ENCODE assay signal across 8 cellular contexts in genomic region chr14:76784881-76785280, GRCh38. TPM values are rescaled to one million over a fixed set of nuclear protein-coding genes. Genes with fewer than 3 reads are reported as not detected.
A peak's percentile ranks its signal among the peaks of the same experiment; 100 is the strongest.
DNase-seq lines count a peak whose midpoint lies in the region; ATAC-seq, FAIRE-seq and TF ChIP-seq lines count a peak whose summit lies in the region.

No MANE protein-coding gene starts in this region.

- H3K27ac ChIP-seq in substantia nigra (ENCODE audit: low read depth, low read length, poor library complexity, severe bottlenecking), result peak overlapping the region; percentile 59

- in situ Hi-C loops in GM13977 (cut with MboI; ENCODE audit: low pct_unique_long_range_greater_than_20kb, low sequenced_read_pairs, unreplicated experiment), result no loop called here

- H3K36me3 Mint-ChIP-seq in activated CD8-positive, alpha-beta T cell treated with anti-CD3 and anti-CD28 coated beads for 36 hours (ENCODE audit: low read depth), result peaks cover 15% of the 10 kb centered on the region

- no peaks in the 10 kb centered on the region for H3K27me3 Mint-ChIP-seq in activated CD8-positive, alpha-beta T cell treated with anti-CD3 and anti-CD28 coated beads for 36 hours

- no peaks in the 10 kb centered on the region for H3K9me3 ChIP-seq in mucosa of descending colon

- intact Hi-C loops in activated CD8-positive, alpha-beta T cell treated with anti-CD3 and anti-CD28 coated beads for 36 hours (cut with micrococcal nuclease), result loop anchor here (10.0 kb wide), 1 partner anchor 70 kb away; no protein-coding TSS in a partner anchor
- intact Hi-C loops in mucosa of descending colon (cut with DNase I, micrococcal nuclease), result no loop called here

- peak; percentile 43 for FAIRE-seq in A204.1 (lab: Jason Lieb, UNC)

- no peaks in the 10 kb centered on the region for H3K9me3 Mint-ChIP-seq in activated CD8-positive, alpha-beta T cell treated with anti-CD3 and anti-CD28 coated beads for 36 hours

- CTCF ChIA-PET in activated CD8-positive, alpha-beta T cell treated with anti-CD3 and anti-CD28 coated beads for 36 hours (lab: Charles Lee), result interaction anchor here (0.6 to 11.3 kb wide), 22 partner anchors 9 to 1075 kb away, joined by 3 to 116 read pairs (median 4); partner anchors contain the start of genes ANGEL1 and VASH1

- peaks cover 4% of the 10 kb centered on the region for H3K36me3 ChIP-seq in mucosa of descending colon (ENCODE audit: low read depth)

- POLR2A ChIA-PET in activated CD8-positive, alpha-beta T cell treated with anti-CD3 and anti-CD28 coated beads for 36 hours (lab: Charles Lee), result interaction anchor here (1.3 kb wide), 1 partner anchor 8 kb away, joined by 5 read pairs; no protein-coding TSS in a partner anchor

- H3K4me3 Mint-ChIP-seq in activated CD8-positive, alpha-beta T cell treated with anti-CD3 and anti-CD28 coated beads for 36 hours, result no peak overlapping the region

- no peak overlapping the region for H3K4me3 ChIP-seq in mucosa of descending colon

- peak; percentile 81 for TF ChIP-seq CTCF in GM13977 (IDR thresholded peaks at IDR 0.05; ENCODE audit: extremely low read depth, insufficient read depth, missing control alignments)
- TF ChIP-seq CTCF in activated CD8-positive, alpha-beta T cell treated with anti-CD3 and anti-CD28 coated beads for 36 hours (IDR thresholded peaks at IDR 0.05), result peak; percentile 74
- peak; percentile 23 for TF ChIP-seq CTCF in mucosa of descending colon (IDR thresholded peaks at IDR 0.05)

- H3K27ac Mint-ChIP-seq in activated CD8-positive, alpha-beta T cell treated with anti-CD3 and anti-CD28 coated beads for 36 hours, result no peak overlapping the region

- peaks cover 24% of the 10 kb centered on the region for H3K4me1 Mint-ChIP-seq in activated CD8-positive, alpha-beta T cell treated with anti-CD3 and anti-CD28 coated beads for 36 hours (ENCODE audit: low read depth)

- DNase-seq in GM13977 (ENCODE audit: low spot score) (peak; percentile 80), NCI-H82 (lab: John Stamatoyannopoulos, UW) (peak; percentile 91), epidermal melanocyte (ENCODE audit: insufficient read length, low spot score) (peak; percentile 87), mucosa of descending colon (peak in 2 of 3 donors; percentile 62 to 72), substantia nigra (lab: John Stamatoyannopoulos, UW) (peak in 45 of 49 donors; percentile 42 to 90 (median 78))
- peak; percentile 75 for DNase-seq in activated CD8-positive, alpha-beta T cell treated with anti-CD3 and anti-CD28 coated beads for 36 hours

- ATAC-seq in HG03520 (IDR thresholded peaks at IDR 0.05; ENCODE audit: unreplicated experiment) (peak; percentile 78), mucosa of descending colon (peak; percentile 89)
- ATAC-seq in activated CD8-positive, alpha-beta T cell treated with anti-CD3 and anti-CD28 coated beads for 36 hours, result peak; percentile 91

- H3K4me1 ChIP-seq in mucosa of descending colon (ENCODE audit: low read depth), result no peaks in the 10 kb centered on the region

RNA-seq across cellular contexts. Expression of gene VASH1, which starts 23.6 kb away (rescaled TPM):
- total RNA-seq in activated CD8-positive, alpha-beta T cell treated with anti-CD3 and anti-CD28 coated beads for 36 hours, result 1 to 10 TPM; 1.7 to 2.2 TPM
- total RNA-seq in mucosa of descending colon, result 10 to 100 TPM in 1 of 3 donors, 1 to 10 TPM in 2; 4.8 to 11.6 (median 5.4) TPM

RNA-seq across cellular contexts. Expression of gene ANGEL1, which starts 27.8 kb away (rescaled TPM):
- total RNA-seq in activated CD8-positive, alpha-beta T cell treated with anti-CD3 and anti-CD28 coated beads for 36 hours, result 10 to 100 TPM; 16.5 to 21.5 TPM
- total RNA-seq in mucosa of descending colon, result 10 to 100 TPM; 12.6 to 17.1 (median 13.5) TPM

RNA-seq across cellular contexts. Expression of gene LRRC74A, which starts 41.3 kb away (rescaled TPM):
- not detected for total RNA-seq in activated CD8-positive, alpha-beta T cell treated with anti-CD3 and anti-CD28 coated beads for 36 hours
- total RNA-seq in mucosa of descending colon, result not detected

Comparison
In these comparisons a context has a peak if more than half of its experiments do, and no peak if none do; other contexts are left out.
1. CTCF ChIP-seq: peak in every context shown above with its lines; median percentile 81 in GM13977; 74 in activated CD8-positive, alpha-beta T cell treated with anti-CD3 and anti-CD28 coated beads for 36 hours; 23 in mucosa of descending colon.